Comparison of ENCODE assay signal across 13 cellular contexts in the genomic region with DNA sequence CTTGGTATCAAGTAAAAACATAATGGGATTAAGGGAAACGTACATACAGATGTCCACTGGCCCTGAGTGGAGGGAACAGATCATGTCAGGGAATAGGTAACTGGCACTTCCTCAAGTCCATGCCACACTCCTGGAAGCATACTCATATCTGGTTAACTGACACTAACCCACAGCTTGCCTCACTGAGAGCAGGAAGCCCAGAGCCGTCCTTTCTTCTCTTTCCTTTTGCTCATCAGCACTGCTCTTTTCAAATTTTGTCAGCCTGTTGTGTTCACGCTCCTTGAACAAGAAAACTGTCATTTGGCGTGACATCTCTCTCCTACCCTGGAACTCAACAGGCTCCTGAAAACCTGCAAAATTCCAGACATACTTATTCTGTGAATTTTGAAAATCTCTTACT.
DNase-seq lines count a peak whose midpoint lies in the region; ATAC-seq and TF ChIP-seq lines count a peak whose summit lies in the region.
"Had no signal": no experiment of that assay in that cellular context is flagged by ENCODE, and none has a peak within 500 bp of the region (broad histone marks: within the 10 kb centered on the region; RNA-seq: fewer than 3 reads in every experiment).

No MANE protein-coding gene starts in this region.

- no peak overlapping the region for H3K4me3 Mint-ChIP-seq in endodermal cell
- H3K4me3 Mint-ChIP-seq in neural crest cell: no peak overlapping the region
- H3K4me3 Mint-ChIP-seq in natural killer cell treated with Interleukin-12 subunit alpha and Interleukin-12 subunit beta and Interleukin-15 and Interleukin-18, amount 100 ng/mL, for 72 hours: no peak overlapping the region
- H3K4me3 Mint-ChIP-seq: CD4-positive, alpha-beta memory T cell had no signal

- H3K27ac Mint-ChIP-seq in endodermal cell: no peak overlapping the region
- H3K27ac Mint-ChIP-seq in neural crest cell (ENCODE audit: unreplicated experiment): peak overlapping the region; percentile 20
- H3K27ac Mint-ChIP-seq in natural killer cell treated with Interleukin-12 subunit alpha and Interleukin-12 subunit beta and Interleukin-15 and Interleukin-18, amount 100 ng/mL, for 72 hours: no peak overlapping the region
- H3K27ac Mint-ChIP-seq: CD4-positive, alpha-beta memory T cell had no signal

- no peaks in the 10 kb centered on the region for H3K9me3 Mint-ChIP-seq in endodermal cell
- H3K9me3 Mint-ChIP-seq in neural crest cell: no peaks in the 10 kb centered on the region
- H3K9me3 Mint-ChIP-seq in natural killer cell treated with Interleukin-12 subunit alpha and Interleukin-12 subunit beta and Interleukin-15 and Interleukin-18, amount 100 ng/mL, for 72 hours: no peaks in the 10 kb centered on the region

- H3K36me3 Mint-ChIP-seq in endodermal cell (ENCODE audit: low read depth) (no peaks in the 10 kb centered on the region), neural crest cell (ENCODE audit: low read depth) (no peaks in the 10 kb centered on the region)
- H3K36me3 Mint-ChIP-seq in natural killer cell treated with Interleukin-12 subunit alpha and Interleukin-12 subunit beta and Interleukin-15 and Interleukin-18, amount 100 ng/mL, for 72 hours: no peaks in the 10 kb centered on the region
- H3K36me3 Mint-ChIP-seq: CD4-positive, alpha-beta memory T cell had no signal

- H3K4me1 ChIP-seq in endodermal cell (ENCODE audit: control insufficient read depth, insufficient read depth, low read length): peaks cover 2% of the 10 kb centered on the region
- no peaks in the 10 kb centered on the region for H3K4me1 ChIP-seq in spleen
- H3K4me1 ChIP-seq: A549, BE2C had no signal

- H3K27ac ChIP-seq in endodermal cell (ENCODE audit: low read depth, low read length) (no peak overlapping the region), spleen (no peak overlapping the region)
- H3K27ac ChIP-seq: A549, C4-2B, HL-60 had no signal

- H3K9me3 ChIP-seq in endodermal cell (ENCODE audit: control insufficient read depth, low read length) (no peaks in the 10 kb centered on the region), spleen (no peaks in the 10 kb centered on the region)
- H3K9me3 ChIP-seq: A549, BE2C had no signal

- TF ChIP-seq POLR2A in spleen (IDR thresholded peaks at IDR 0.05): no peak

- H3K27me3 ChIP-seq in endodermal cell (ENCODE audit: control insufficient read depth, insufficient read depth, low read length, poor library complexity, severe bottlenecking): no peaks in the 10 kb centered on the region
- H3K27me3 ChIP-seq in spleen (replicated peaks in 1 of 7): no peaks in the 10 kb centered on the region
- H3K27me3 ChIP-seq: BE2C had no signal

- H3K4me1 Mint-ChIP-seq in endodermal cell: peaks cover 35% of the 10 kb centered on the region
- H3K4me1 Mint-ChIP-seq in neural crest cell: peaks cover 51% of the 10 kb centered on the region
- no peaks in the 10 kb centered on the region for H3K4me1 Mint-ChIP-seq in natural killer cell treated with Interleukin-12 subunit alpha and Interleukin-12 subunit beta and Interleukin-15 and Interleukin-18, amount 100 ng/mL, for 72 hours (ENCODE audit: low read depth in 2 of 2)
- H3K4me1 Mint-ChIP-seq: CD4-positive, alpha-beta memory T cell had no signal

- TF ChIP-seq CTCF in endodermal cell (conservative IDR thresholded peaks at IDR 0.05) (no peak), neural crest cell (conservative IDR thresholded peaks at IDR 0.05) (no peak), spleen (IDR thresholded peaks at IDR 0.05 in 8 of 11, conservative IDR thresholded peaks at IDR 0.05 in 3 of 11) (no peak)

- no peak overlapping the region for H3K9ac ChIP-seq in endodermal cell (ENCODE audit: extremely low read depth, low read length, poor library complexity, severe bottlenecking)

- intact Hi-C loops in spleen (cut with DNase I; ENCODE audit: low total_unique reads): no loop called here

- H3K27me3 Mint-ChIP-seq in endodermal cell (ENCODE audit: insufficient read depth) (no peaks in the 10 kb centered on the region), neural crest cell (ENCODE audit: low read depth) (no peaks in the 10 kb centered on the region)
- no peaks in the 10 kb centered on the region for H3K27me3 Mint-ChIP-seq in natural killer cell treated with Interleukin-12 subunit alpha and Interleukin-12 subunit beta and Interleukin-15 and Interleukin-18, amount 100 ng/mL, for 72 hours
- H3K27me3 Mint-ChIP-seq: CD4-positive, alpha-beta memory T cell had no signal

- H3K36me3 ChIP-seq in endodermal cell (ENCODE audit: control insufficient read depth, insufficient read depth, low read length): no peaks in the 10 kb centered on the region
- no peaks in the 10 kb centered on the region for H3K36me3 ChIP-seq in spleen
- H3K36me3 ChIP-seq: BE2C had no signal

- WGBS in endodermal cell (ENCODE audit: insufficient coverage in 1 of 2, insufficient read length in 1 of 2), 2 experiments: 63 to 78% methylated on average over 2 to 4 of the region's 4 CpGs
- WGBS in spleen, 5 donors: 79 to 89% (median 83%) methylated on average over 4 of the region's 4 CpGs

- peak; percentile 14 for DNase-seq in NCI-H82 treated with DMSO at 0.1 percent for 48 hours (lab: John Stamatoyannopoulos, UW; ENCODE audit: unreplicated experiment)
- DNase-seq in endodermal cell: peak; percentile 53
- no peak for DNase-seq in neural crest cell (ENCODE audit: low read depth, low spot score)
- no peak for DNase-seq in spleen
- DNase-seq in germinal center (ENCODE audit: low spot score): no peak
- DNase-seq in natural killer cell treated with Interleukin-12 subunit alpha and Interleukin-12 subunit beta and Interleukin-15 and Interleukin-18, amount 100 ng/mL, for 72 hours (ENCODE audit: low spot score): no peak
- DNase-seq: BE2C; CD4-positive, alpha-beta memory T cell; DMS79; HCEC 1CT had no signal

- no peak for ATAC-seq in natural killer cell treated with Interleukin-12 subunit alpha and Interleukin-12 subunit beta and Interleukin-15 and Interleukin-18, amount 100 ng/mL, for 72 hours
- ATAC-seq: A549 had no signal

- H3K4me3 ChIP-seq in endodermal cell (ENCODE audit: low read length) (no peak overlapping the region), spleen (no peak overlapping the region)
- H3K4me3 ChIP-seq: A549 had no signal

Comparison
In these comparisons a context has a peak if more than half of its experiments do, and no peak if none do; other contexts are left out.
1. DNase-seq: peak in NCI-H82 treated with DMSO at 0.1 percent for 48 hours (single experiment) and endodermal cell (single experiment); none in neural crest cell (single experiment), spleen (single experiment), germinal center (single experiment) and natural killer cell treated with Interleukin-12 subunit alpha and Interleukin-12 subunit beta and Interleukin-15 and Interleukin-18, amount 100 ng/mL, for 72 hours (single experiment).